Comparison of ENCODE assay signal across 8 cellular contexts in the genomic region with DNA sequence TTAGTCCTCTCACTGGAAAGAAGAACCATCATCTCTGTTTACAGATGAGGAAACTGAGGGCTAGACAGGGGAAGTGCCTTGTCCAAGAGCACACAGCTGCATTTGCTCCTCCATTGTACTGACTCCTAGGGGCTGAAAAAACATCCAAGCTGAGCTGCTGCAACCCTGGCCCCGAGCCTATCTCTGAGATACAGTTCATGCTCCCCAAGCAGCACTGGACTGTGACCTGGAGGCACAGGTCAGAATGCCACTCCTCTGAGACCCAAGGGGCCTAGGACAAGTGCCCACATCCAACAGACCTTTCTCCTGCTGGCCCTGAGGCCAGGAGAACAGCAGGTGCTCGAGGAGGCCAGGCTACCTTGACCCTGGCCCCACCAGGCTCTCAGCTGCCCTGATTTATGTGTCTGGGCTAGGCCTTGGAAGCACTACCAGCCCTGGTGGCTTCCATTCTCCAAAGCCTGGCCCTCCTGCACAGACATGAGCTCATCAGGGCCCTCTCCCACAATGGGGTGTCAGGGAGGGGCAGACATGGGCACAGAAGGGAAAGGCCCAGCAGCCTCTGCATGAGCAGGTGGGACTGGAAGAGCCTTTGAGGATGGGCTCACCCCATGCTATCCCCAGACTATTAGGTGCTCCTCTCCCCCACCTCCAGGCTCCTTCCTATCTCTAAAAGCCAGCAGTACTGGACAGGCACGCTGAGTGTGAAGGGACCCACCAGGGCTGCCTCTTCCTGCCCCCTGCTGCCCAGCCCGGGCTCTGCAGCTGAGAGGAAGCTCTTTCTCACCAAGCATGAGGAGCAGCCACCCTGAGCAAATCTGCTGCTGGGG. TPM values are rescaled to one million over a fixed set of nuclear protein-coding genes. Genes with fewer than 3 reads are reported as not detected.
DNase-seq lines count a peak whose midpoint lies in the region; ATAC-seq, FAIRE-seq and TF ChIP-seq lines count a peak whose summit lies in the region.

No MANE protein-coding gene starts in this region.

- H3K79me2 ChIP-seq in K562 (ENCODE audit: control insufficient read depth, insufficient read depth, low read length) = no peaks in the 10 kb centered on the region

- H3K36me3 Mint-ChIP-seq in T-cell = no peaks in the 10 kb centered on the region

- H3K36me3 ChIP-seq in K562 (ENCODE audit: control insufficient read depth, insufficient read depth, low read length) (no peaks in the 10 kb centered on the region), iPS-15b (ENCODE audit: control insufficient read depth, insufficient read depth, low read length) (peaks cover 6% of the 10 kb centered on the region)

- peak; percentile 73 to 91 for TF ChIP-seq RAD21 in K562 (CRISPR knock-in tag; conservative IDR thresholded peaks at IDR 0.05 in 1 of 2, IDR thresholded peaks at IDR 0.05 in 1 of 2)

- TF ChIP-seq POLR2A in K562 (conservative IDR thresholded peaks at IDR 0.05) = no peak

- H2AFZ ChIP-seq in K562 (ENCODE audit: low read depth, low read length) = no peak overlapping the region

- no peaks in the 10 kb centered on the region for H3K9me3 Mint-ChIP-seq in T-cell

- peak; percentile 62 to 66 (median 64) for ATAC-seq in T-cell (replicated peaks in 1 of 4)
- ATAC-seq in K562 = peak; percentile 95
- ATAC-seq in GM18517 (IDR thresholded peaks at IDR 0.05; ENCODE audit: unreplicated experiment) = no peak
- ATAC-seq in HG03196 (IDR thresholded peaks at IDR 0.05; ENCODE audit: unreplicated experiment) = no peak

- TF ChIP-seq EP300 in K562 (IDR thresholded peaks at IDR 0.05; ENCODE audit: low read length) = no peak

- POLR2A ChIA-PET in T-cell (lab: Charles Lee) = no interaction called here
- POLR2A ChIA-PET in K562 (lab: Yijun Ruan, JAX) = interaction anchor here (0.6 to 1.9 kb wide), 11 partner anchors 10 to 660 kb away, joined by 3 to 6 read pairs (median 3); no protein-coding TSS in a partner anchor

- peaks cover 21% of the 10 kb centered on the region; the same call in 1 of the 2 replicates for H4K20me1 ChIP-seq in K562 (replicated peaks; ENCODE audit: control insufficient read depth, insufficient read depth, low read length)

- peak; percentile 94 to 98 (median 95) for TF ChIP-seq CTCF in K562 (IDR thresholded peaks at IDR 0.05 in 2 of 3, conservative IDR thresholded peaks at IDR 0.05 in 1 of 3; ENCODE audit: insufficient read depth in 2 of 3, low read depth in 1 of 3, low read length in 3 of 3)

- H3K9me1 ChIP-seq in K562 (ENCODE audit: control insufficient read depth, insufficient read depth, low read length) = no peaks in the 10 kb centered on the region

- in situ Hi-C loops in K562 (cut with MboI) = loop anchor here (5.0 kb wide), 1 partner anchor 78 kb away; no protein-coding TSS in a partner anchor

- no peak overlapping the region for H3K4me3 Mint-ChIP-seq in T-cell

- H3K9me3 ChIP-seq in K562 (replicated peaks; ENCODE audit: control insufficient read depth, insufficient read depth, low read depth, low read length) (no peaks in the 10 kb centered on the region), iPS-15b (ENCODE audit: control insufficient read depth, insufficient read depth, low read length) (no peaks in the 10 kb centered on the region)

- DNase-seq in EL (peak; percentile 63), Kasumi-1 (lab: John Stamatoyannopoulos, UW) (peak; percentile 23 to 62), T-cell (peak in 24 of 34 experiments; percentile 16 to 46 (median 35)), K562 (ENCODE audit: extremely low read depth in 1 of 4, low spot score in 3 of 4) (peak; percentile 86 to 94 (median 92))
- peak; percentile 68 for DNase-seq in stimulated activated CD4-positive, alpha-beta T cell treated with anti-CD3 and anti-CD28 coated beads, Interleukin-15, amount 100 ng/mL, for 24 hours

- peaks cover 4 to 30% (median 11%) of the 10 kb centered on the region in 3 donors for H3K4me1 Mint-ChIP-seq in T-cell

- no peak overlapping the region for H3K27ac Mint-ChIP-seq in T-cell

- peak; percentile 90 for FAIRE-seq in K562 (lab: Jason Lieb, UNC)

- intact Hi-C loops in K562 (cut with micrococcal nuclease) = loop anchor here (1.0 to 5.0 kb wide), 2 partner anchors 33 to 81 kb away; no protein-coding TSS in a partner anchor

- H3K27me3 Mint-ChIP-seq in T-cell = peaks cover 3 to 4% of the 10 kb centered on the region in 2 donors

- CTCF ChIA-PET in T-cell (lab: Charles Lee) = interaction anchor here in 1 of 2 donors (1.2 to 1.7 kb wide), 2 partner anchors 44 to 81 kb away, joined by 3 to 6 read pairs; no protein-coding TSS in a partner anchor
- CTCF ChIA-PET in K562 (lab: Yijun Ruan, JAX; ENCODE audit: low intra/inter-chr PET ratio) = interaction anchor here (0.5 to 2.3 kb wide), 8 partner anchors 30 to 151 kb away, joined by 3 to 27 read pairs (median 4); no protein-coding TSS in a partner anchor

- H3K4me2 ChIP-seq in K562 (ENCODE audit: insufficient read depth, low read length) = no peak overlapping the region

- peaks cover 5 to 47% of the 10 kb centered on the region in 2 experiments; a peak in 4 of 5 replicates for H3K4me1 ChIP-seq in K562 (replicated peaks in 1 of 2; ENCODE audit: control insufficient read depth in 2 of 2, insufficient read depth in 2 of 2, low read length in 2 of 2)
- peaks cover 10% of the 10 kb centered on the region for H3K4me1 ChIP-seq in iPS-15b (ENCODE audit: control insufficient read depth, insufficient read depth, low read length)

- WGBS in K562 (ENCODE audit: insufficient coverage, low coverage, missing lambda C conversion rate) = 5% methylated on average over 4 of the region's 4 CpGs

- no peak overlapping the region for H3K27ac ChIP-seq in K562 (ENCODE audit: extremely low read depth, low read depth, low read length)

- BruUV-seq in K562 (replicated peaks; lab: Mats Ljungman, UMichigan) = no TSS peak

- no peak overlapping the region for H3K4me3 ChIP-seq in K562
- H3K4me3 ChIP-seq in iPS-15b (ENCODE audit: low read depth, low read length) = no peak overlapping the region

- peak overlapping the region in 1 of 2 experiments; percentile 73; a peak in 2 of 4 replicates for H3K9ac ChIP-seq in K562 (ENCODE audit: insufficient read depth in 1 of 2, low read depth in 2 of 2, low read length in 2 of 2)
- peak overlapping the region; percentile 24 for H3K9ac ChIP-seq in iPS-15b (ENCODE audit: low read depth, low read length)

- H3K27me3 ChIP-seq in K562 (ENCODE audit: control insufficient read depth in 2 of 2, insufficient read depth in 2 of 2, low read length in 2 of 2) (peaks cover 0 to 24% of the 10 kb centered on the region in 2 experiments), iPS-15b (ENCODE audit: control insufficient read depth, insufficient read depth, low read length) (no peaks in the 10 kb centered on the region)

TF ChIP-seq in K562, 482 proteins besides CTCF, POLR2A, EP300 and RAD21 (continues in another document):
- TF ChIP-seq KLF16 (IDR thresholded peaks at IDR 0.05) (peak; percentile 46; the same call in 1 of the 2 replicates), JUN (IDR thresholded peaks at IDR 0.05; ENCODE audit: borderline replicate concordance, low read depth, low read length) (no peak), JUN (CRISPR knock-in tag; IDR thresholded peaks at IDR 0.05; ENCODE audit: borderline replicate concordance) (0 out of 2 replicates have a peak, but pooled peaks have one; percentile 20), SETDB1 (IDR thresholded peaks at IDR 0.05; ENCODE audit: low read length) (no peak)

RNA-seq across cellular contexts. Expression of gene ADGRB2, which starts 18.9 kb away (rescaled TPM):
- 1 to 10 TPM in 2 of 5 donors, under 1 TPM in 3; 0.65 to 3.4 (median 0.98) TPM for total RNA-seq in T-cell
- 0.42 and 2.8 TPM in 2 replicates for total RNA-seq in K562 (2011; cell fraction: chromatin; rRNA removed; ENCODE audit: low replicate concordance)
- total RNA-seq in K562 (2011; cell fraction: nucleolus; rRNA removed) = 1.2 and 2.5 TPM in 2 replicates
- total RNA-seq in K562 (2011; cell fraction: nucleoplasm; rRNA removed) = 0.31 and 0.44 TPM in 2 replicates
- total RNA-seq in K562 (2014; rRNA removed) = 0.23 and 0.33 TPM in 2 replicates
- total RNA-seq in K562 (2014; rRNA removed; fragmentation: Illumina TruSeq; extraction: Trizol) = 0.04 TPM in 1 of 2 replicates, not detected in the other
- 0.22 and 0.23 TPM in 2 replicates for total RNA-seq in K562 (2015; rRNA removed; fragmentation: Illumina TruSeq; extraction: Trizol)
- 0.22 and 0.34 TPM in 2 replicates for total RNA-seq in K562 (2021)
- polyA plus RNA-seq in K562 (2011; rRNA removed) = 0.14 and 0.38 TPM in 2 replicates
- 0.27 and 0.35 TPM in 2 replicates for polyA plus RNA-seq in K562 (2011; cell fraction: cytosol; rRNA removed)
- 2.0 and 3.4 TPM in 2 replicates for polyA plus RNA-seq in K562 (2011; cell fraction: nucleus; rRNA removed)
- 0.17 and 0.54 TPM in 2 replicates for polyA plus RNA-seq in K562 (2012)
- 0.07 and 0.11 TPM in 2 replicates for polyA plus RNA-seq in K562 (2014; fragmentation: Illumina TruSeq; extraction: Trizol)
- not detected for polyA plus RNA-seq in K562 (2014; fragmentation: Nextera tagmentation; extraction: Ambion mirVana)
- polyA plus RNA-seq in K562 (2014; rRNA removed) = 0.18 and 0.20 TPM in 2 replicates
- polyA minus RNA-seq in K562 (2011; rRNA and poly(A)+ RNA removed) = 0.09 and 0.53 TPM in 2 replicates
- polyA minus RNA-seq in K562 (2011; cell fraction: cytosol; rRNA and poly(A)+ RNA removed) = 1.2 TPM in 1 of 2 replicates, not detected in the other
- 0.67 and 1.7 TPM in 2 replicates for polyA minus RNA-seq in K562 (2011; cell fraction: nucleus; rRNA and poly(A)+ RNA removed)

RNA-seq across cellular contexts. Expression of gene COL16A1, which starts 41.5 kb away (rescaled TPM):
- under 1 TPM in 3 of 5 donors, not detected in 2; 0.41 to 0.67 (median 0.59) TPM for total RNA-seq in T-cell
- 0.44 TPM in 1 of 2 replicates, not detected in the other for total RNA-seq in K562 (2011; cell fraction: chromatin; rRNA removed; ENCODE audit: low replicate concordance)
- 0.13 and 0.17 TPM in 2 replicates for total RNA-seq in K562 (2011; cell fraction: nucleolus; rRNA removed)
- total RNA-seq in K562 (2011; cell fraction: nucleoplasm; rRNA removed) = not detected in 2 replicates
- 0.04 TPM in 1 of 2 replicates, not detected in the other for total RNA-seq in K562 (2014; rRNA removed)
- total RNA-seq in K562 (2014; rRNA removed; fragmentation: Illumina TruSeq; extraction: Trizol) = not detected in 2 replicates
- total RNA-seq in K562 (2015; rRNA removed; fragmentation: Illumina TruSeq; extraction: Trizol) = 0.08 TPM in 1 of 2 replicates, not detected in the other
- total RNA-seq in K562 (2021) = 0.54 and 0.60 TPM in 2 replicates
- polyA plus RNA-seq in K562 (2011; rRNA removed) = 0.11 TPM in 1 of 2 replicates, not detected in the other
- not detected in 2 replicates for polyA plus RNA-seq in K562 (2011; cell fraction: cytosol; rRNA removed)
- 0.31 and 0.36 TPM in 2 replicates for polyA plus RNA-seq in K562 (2011; cell fraction: nucleus; rRNA removed)
- 0.37 TPM in 1 of 2 replicates, not detected in the other for polyA plus RNA-seq in K562 (2012)
- not detected in 2 replicates for polyA plus RNA-seq in K562 (2014; fragmentation: Illumina TruSeq; extraction: Trizol)
- polyA plus RNA-seq in K562 (2014; fragmentation: Nextera tagmentation; extraction: Ambion mirVana) = not detected
- polyA plus RNA-seq in K562 (2014; rRNA removed) = 0.11 TPM in 1 of 2 replicates, not detected in the other
- polyA minus RNA-seq in K562 (2011; rRNA and poly(A)+ RNA removed) = not detected in 2 replicates
- polyA minus RNA-seq in K562 (2011; cell fraction: cytosol; rRNA and poly(A)+ RNA removed) = not detected in 2 replicates
- polyA minus RNA-seq in K562 (2011; cell fraction: nucleus; rRNA and poly(A)+ RNA removed) = not detected in 2 replicates

Comparison
In these comparisons a context has a peak if more than half of its experiments do, and no peak if none do; other contexts are left out.
1. DNase-seq: peak in every context shown above with its lines; median percentile 92 in K562; 68 in stimulated activated CD4-positive, alpha-beta T cell treated with anti-CD3 and anti-CD28 coated beads, Interleukin-15, amount 100 ng/mL, for 24 hours; 63 in EL; 42 in Kasumi-1; 35 in T-cell.
2. ATAC-seq: peak in T-cell (4 of 4) and K562 (single experiment); none in GM18517 (single experiment) and HG03196 (single experiment).